ENCODE assay signal across 27 cellular contexts in genomic region chr15:63888146-63888545, GRCh38. TPM values are rescaled to one million over a fixed set of nuclear protein-coding genes. Genes with fewer than 3 reads are reported as not detected.
DNase-seq lines count a peak whose midpoint lies in the region; ATAC-seq lines count a peak whose summit lies in the region.
"Had no signal": no experiment of that assay in that cellular context is flagged by ENCODE, and none has a peak within 500 bp of the region (broad histone marks: within the 10 kb centered on the region; RNA-seq: fewer than 3 reads in every experiment).

No MANE protein-coding gene starts in this region.

- peak; percentile 20 for DNase-seq in cardiac septum (ENCODE audit: low spot score)
- DNase-seq in Right ventricle myocardium superior, result no peak
- DNase-seq in hippocampal formation (lab: John Stamatoyannopoulos, UW), result peak; percentile 30 to 39
- DNase-seq in nucleus accumbens (lab: John Stamatoyannopoulos, UW), result peak in 32 of 56 donors; percentile 3 to 69 (median 33)
- no peak for DNase-seq in SKM-1 treated with dmso at 0.1 percent for 144 hours (lab: John Stamatoyannopoulos, UW; ENCODE audit: unreplicated experiment)
- no peak for DNase-seq in RKO (ENCODE audit: low spot score)
- DNase-seq in effector memory CD8-positive, alpha-beta T cell, result no peak
- DNase-seq: activated CD4-positive, alpha-beta T cell treated with anti-CD3 and anti-CD28 coated beads for 36 hours; activated CD8-positive, alpha-beta memory T cell treated with anti-CD3 and anti-CD28 coated beads for 24 hours; activated effector memory CD4-positive, alpha-beta T cell treated with anti-CD3 and anti-CD28 coated beads, Interleukin-2, amount 50 U/mL, for 16 hours; activated naive CD8-positive, alpha-beta T cell treated with anti-CD3 and anti-CD28 coated beads, Interleukin-2, amount 10 ng/mL, durations not matched to agents 7 days and 5 days; CD8-positive, alpha-beta T cell; GOT3; HFFc6; left cardiac atrium; mesenchymal stem cell; naive B cell; NCI-H1694; NCI-H524; PC-3; right cardiac atrium; stimulated activated CD4-positive, alpha-beta T cell treated with anti-CD3 and anti-CD28 coated beads, Interleukin-12 subunit alpha, Interleukin-12 subunit beta, amount 100 ng/mL, for 4 hours; stimulated activated CD4-positive, alpha-beta T cell treated with anti-CD3 and anti-CD28 coated beads, Interleukin-4, amount 100 ng/mL, for 24 hours; stimulated activated naive CD4-positive, alpha-beta T cell had no signal

- intact Hi-C loops in cardiac septum (cut with DNase I), result no loop called here
- intact Hi-C loops in Right ventricle myocardium superior (cut with DNase I), result no loop called here

- H3K4me3 Mint-ChIP-seq in effector memory CD8-positive, alpha-beta T cell, result no peak overlapping the region
- H3K4me3 Mint-ChIP-seq: activated CD4-positive, alpha-beta T cell treated with anti-CD3 and anti-CD28 coated beads for 36 hours; activated naive CD8-positive, alpha-beta T cell treated with anti-CD3 and anti-CD28 coated beads, Interleukin-2, amount 10 ng/mL, durations not matched to agents 7 days and 5 days; CD8-positive, alpha-beta T cell; HFFc6; naive B cell; T-helper 2 cell treated with Interferon-gamma antibody and Interleukin-4, amounts not matched to agents 5 μg/mL and 100 μg/mL, for 36 hours had no signal

- no peaks in the 10 kb centered on the region for H3K36me3 Mint-ChIP-seq in effector memory CD8-positive, alpha-beta T cell (ENCODE audit: insufficient read depth)
- H3K36me3 Mint-ChIP-seq: activated naive CD8-positive, alpha-beta T cell treated with anti-CD3 and anti-CD28 coated beads, Interleukin-2, amount 10 ng/mL, durations not matched to agents 7 days and 5 days; CD8-positive, alpha-beta T cell; naive B cell had no signal

- H3K27me3 Mint-ChIP-seq in effector memory CD8-positive, alpha-beta T cell, result no peaks in the 10 kb centered on the region
- H3K27me3 Mint-ChIP-seq: activated CD4-positive, alpha-beta T cell treated with anti-CD3 and anti-CD28 coated beads for 36 hours; activated naive CD8-positive, alpha-beta T cell treated with anti-CD3 and anti-CD28 coated beads, Interleukin-2, amount 10 ng/mL, durations not matched to agents 7 days and 5 days; naive B cell had no signal

- no peaks in the 10 kb centered on the region for H3K9me3 Mint-ChIP-seq in effector memory CD8-positive, alpha-beta T cell
- H3K9me3 Mint-ChIP-seq: activated naive CD8-positive, alpha-beta T cell treated with anti-CD3 and anti-CD28 coated beads, Interleukin-2, amount 10 ng/mL, durations not matched to agents 7 days and 5 days; CD8-positive, alpha-beta T cell; HFFc6; naive B cell; T-helper 2 cell treated with Interferon-gamma antibody and Interleukin-4, amounts not matched to agents 5 μg/mL and 100 μg/mL, for 36 hours had no signal

- peaks cover 22 to 25% of the 10 kb centered on the region in 2 donors for H3K4me1 Mint-ChIP-seq in effector memory CD8-positive, alpha-beta T cell (ENCODE audit: low read depth in 2 of 2)

- H3K27ac ChIP-seq in temporal lobe (ENCODE audit: low read depth, low read length), result peak overlapping the region; percentile 77
- H3K27ac ChIP-seq: epithelial cell of prostate had no signal

- no peak overlapping the region for H3K27ac Mint-ChIP-seq in effector memory CD8-positive, alpha-beta T cell
- H3K27ac Mint-ChIP-seq: activated CD4-positive, alpha-beta T cell treated with anti-CD3 and anti-CD28 coated beads for 36 hours; activated naive CD8-positive, alpha-beta T cell treated with anti-CD3 and anti-CD28 coated beads, Interleukin-2, amount 10 ng/mL, durations not matched to agents 7 days and 5 days; CD8-positive, alpha-beta T cell; HFFc6; T-helper 2 cell treated with Interferon-gamma antibody and Interleukin-4, amounts not matched to agents 5 μg/mL and 100 μg/mL, for 36 hours had no signal

- ATAC-seq in Right ventricle myocardium superior (ENCODE audit: poor library complexity), result no peak
- ATAC-seq in effector memory CD8-positive, alpha-beta T cell (replicated peaks), result no peak
- ATAC-seq: activated CD4-positive, alpha-beta T cell treated with anti-CD3 and anti-CD28 coated beads for 36 hours; CD8-positive, alpha-beta T cell; PC-3 had no signal

RNA-seq across cellular contexts. Expression of gene HERC1, which starts 54.4 kb away (rescaled TPM):
- total RNA-seq in cardiac septum (94.9 TPM), Right ventricle myocardium superior (75.2 TPM), temporal lobe (209 TPM)

Comparison
In these comparisons a context has a peak if more than half of its experiments do, and no peak if none do; other contexts are left out.
1. DNase-seq: peak in cardiac septum (single experiment), hippocampal formation (2 of 2) and nucleus accumbens (32 of 56); none in Right ventricle myocardium superior (single experiment), SKM-1 treated with dmso at 0.1 percent for 144 hours (single experiment), RKO (single experiment) and effector memory CD8-positive, alpha-beta T cell (0 of 3).